8 cellular contexts compared by ENCODE assay signal in the genomic region with DNA sequence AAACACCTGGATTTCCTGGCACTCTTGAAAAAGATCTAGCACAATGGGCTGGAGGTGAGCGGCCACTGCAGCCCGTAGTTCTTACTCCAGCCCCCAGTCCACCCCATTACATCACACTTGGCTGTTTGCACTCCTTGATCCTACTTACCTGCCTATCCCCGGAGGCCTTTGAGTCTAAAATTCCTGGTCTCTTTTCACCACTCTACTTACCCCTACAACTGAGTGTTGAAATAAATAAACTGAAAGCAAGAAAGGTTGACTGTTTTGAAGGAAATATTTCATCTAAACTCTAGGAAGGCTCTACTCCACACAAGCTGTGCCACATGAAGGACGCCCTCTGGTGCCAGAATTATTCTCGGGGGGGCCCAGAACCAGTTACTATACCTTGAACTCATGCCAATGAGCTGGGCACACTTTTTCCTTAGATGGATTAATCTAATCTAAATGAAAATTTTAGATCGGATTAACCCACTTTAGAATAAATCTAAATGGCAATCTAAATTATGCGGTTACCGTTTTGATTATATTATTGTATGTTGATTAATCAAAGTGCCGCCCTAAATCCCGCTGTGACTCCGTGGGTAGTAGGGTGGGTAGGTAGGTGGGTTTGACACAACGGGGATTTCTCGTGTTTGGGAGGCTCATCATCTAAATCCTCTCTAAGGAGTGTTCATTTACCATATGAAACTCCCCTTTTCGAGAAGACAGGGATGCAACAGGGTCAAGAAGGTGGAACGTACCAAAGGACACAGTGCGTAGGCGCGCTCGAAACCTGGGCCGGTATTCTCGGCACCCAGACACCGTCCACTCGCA. TPM values are rescaled to one million over a fixed set of nuclear protein-coding genes. Genes with fewer than 3 reads are reported as not detected.
DNase-seq lines count a peak whose midpoint lies in the region; ATAC-seq and TF ChIP-seq lines count a peak whose summit lies in the region.

No MANE protein-coding gene starts in this region.

- ATAC-seq in HG03354 (IDR thresholded peaks at IDR 0.05; ENCODE audit: poor library complexity, severe bottlenecking, unreplicated experiment) (peak; percentile 22), foreskin keratinocyte (no peak), HG03520 (IDR thresholded peaks at IDR 0.05; ENCODE audit: unreplicated experiment) (no peak)
- peak; percentile 11 for ATAC-seq in activated T-helper 17 cell treated with anti-CD3 and anti-CD28 coated beads, Interleukin-2, amount 50 U/mL, for 72 hours (replicated peaks)

- no peaks in the 10 kb centered on the region for H3K9me3 Mint-ChIP-seq in activated T-helper 17 cell treated with anti-CD3 and anti-CD28 coated beads, Interleukin-2, amount 50 U/mL, for 72 hours

- peak overlapping the region; percentile 99 for H3K27ac Mint-ChIP-seq in activated T-helper 17 cell treated with anti-CD3 and anti-CD28 coated beads, Interleukin-2, amount 50 U/mL, for 72 hours

- peak; percentile 74 for TF ChIP-seq CTCF in foreskin keratinocyte (conservative IDR thresholded peaks at IDR 0.05)

- no peaks in the 10 kb centered on the region for H3K27me3 Mint-ChIP-seq in activated T-helper 17 cell treated with anti-CD3 and anti-CD28 coated beads, Interleukin-2, amount 50 U/mL, for 72 hours

- H3K27ac ChIP-seq in foreskin keratinocyte, result peak overlapping the region; percentile 87

- DNase-seq in DMS79 (lab: John Stamatoyannopoulos, UW), result peak; percentile 16
- peak; percentile 49 to 51 for DNase-seq in NOMO-1 (lab: John Stamatoyannopoulos, UW; ENCODE audit: unreplicated experiment in 2 of 2)
- no peak for DNase-seq in foreskin keratinocyte
- DNase-seq in posterior cingulate gyrus, result peak in 6 of 10 donors; percentile 34 to 88 (median 72)
- DNase-seq in globus pallidus (ENCODE audit: low spot score), result no peak

- intact Hi-C loops in posterior cingulate gyrus (cut with DNase I), result no loop called here

- H3K4me1 Mint-ChIP-seq in activated T-helper 17 cell treated with anti-CD3 and anti-CD28 coated beads, Interleukin-2, amount 50 U/mL, for 72 hours, result peaks cover 19% of the 10 kb centered on the region

- no peaks in the 10 kb centered on the region for H3K27me3 ChIP-seq in foreskin keratinocyte

- peaks cover 48% of the 10 kb centered on the region for H3K36me3 Mint-ChIP-seq in activated T-helper 17 cell treated with anti-CD3 and anti-CD28 coated beads, Interleukin-2, amount 50 U/mL, for 72 hours (ENCODE audit: low read depth)

- no peaks in the 10 kb centered on the region for H3K4me1 ChIP-seq in foreskin keratinocyte

- peak overlapping the region; percentile 84 for H3K4me3 Mint-ChIP-seq in activated T-helper 17 cell treated with anti-CD3 and anti-CD28 coated beads, Interleukin-2, amount 50 U/mL, for 72 hours

RNA-seq across cellular contexts. Expression of gene EIF1, which starts 0.7 kb away (rescaled TPM):
- total RNA-seq in activated T-helper 17 cell treated with anti-CD3 and anti-CD28 coated beads, Interleukin-2, amount 50 U/mL, for 72 hours, result 100 to 1,000 TPM; 925 to 935 TPM
- 346 and 364 TPM in 2 replicates for total RNA-seq in foreskin keratinocyte
- polyA plus RNA-seq in foreskin keratinocyte, result 1,004 and 1,032 TPM in 2 replicates

RNA-seq across cellular contexts. Expression of gene GAST, which starts 24.1 kb away (rescaled TPM):
- not detected for total RNA-seq in activated T-helper 17 cell treated with anti-CD3 and anti-CD28 coated beads, Interleukin-2, amount 50 U/mL, for 72 hours
- total RNA-seq in foreskin keratinocyte, result 0.37 and 0.42 TPM in 2 replicates
- polyA plus RNA-seq in foreskin keratinocyte, result 0.62 and 0.78 TPM in 2 replicates

RNA-seq across cellular contexts. Expression of gene HAP1, which starts 46.4 kb away (rescaled TPM):
- total RNA-seq in activated T-helper 17 cell treated with anti-CD3 and anti-CD28 coated beads, Interleukin-2, amount 50 U/mL, for 72 hours, result under 1 TPM; 0.13 to 0.15 TPM
- total RNA-seq in foreskin keratinocyte, result 0.56 and 0.82 TPM in 2 replicates
- polyA plus RNA-seq in foreskin keratinocyte, result 0.45 and 0.77 TPM in 2 replicates

Comparison
In these comparisons a context has a peak if more than half of its experiments do, and no peak if none do; other contexts are left out.
1. DNase-seq: peak in DMS79 (single experiment), NOMO-1 (2 of 2) and posterior cingulate gyrus (6 of 10); none in foreskin keratinocyte (0 of 2) and globus pallidus (single experiment).
2. ATAC-seq: peak in HG03354 (single experiment) and activated T-helper 17 cell treated with anti-CD3 and anti-CD28 coated beads, Interleukin-2, amount 50 U/mL, for 72 hours (single experiment); none in foreskin keratinocyte (single experiment) and HG03520 (single experiment).